15 cellular contexts compared by ENCODE assay signal in the genomic region with DNA sequence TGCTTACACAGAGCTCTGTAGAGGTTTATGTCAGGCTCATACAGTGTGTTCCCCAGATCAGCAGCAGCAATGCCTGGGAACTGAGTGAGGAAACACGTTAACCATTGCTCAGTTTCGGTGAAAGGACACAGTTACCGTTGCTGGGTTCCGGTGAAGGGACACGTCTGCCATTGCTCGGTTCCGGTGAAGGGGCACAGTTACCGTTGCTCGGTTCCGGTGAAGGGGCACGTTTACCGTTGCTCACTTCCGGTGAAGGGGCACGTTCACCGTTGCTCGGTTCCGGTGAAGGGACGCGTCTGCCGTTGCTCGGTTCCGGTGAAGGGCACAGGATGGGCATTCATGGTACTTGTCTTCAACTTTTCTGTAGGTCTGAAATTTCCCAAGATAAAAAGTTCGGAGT.
DNase-seq lines count a peak whose midpoint lies in the region; ATAC-seq and TF ChIP-seq lines count a peak whose summit lies in the region.
"Had no signal": no experiment of that assay in that cellular context is flagged by ENCODE, and none has a peak within 500 bp of the region (broad histone marks: within the 10 kb centered on the region; RNA-seq: fewer than 3 reads in every experiment).

No MANE protein-coding gene starts in this region.

- H3K4me1 Mint-ChIP-seq in T-helper 2 cell treated with Interferon-gamma antibody and Interleukin-4, amounts not matched to agents 5 μg/mL and 100 μg/mL, for 36 hours (ENCODE audit: low read depth), result no peaks in the 10 kb centered on the region
- H3K4me1 Mint-ChIP-seq: stimulated activated memory B cell treated with anti-CD40 and anti-IgM and Interleukin-4, amounts not matched to agents 10 μg/mL and 1 μg/mL and 100 μg/mL, for 72 hours had no signal

- intact Hi-C loops in transverse colon (cut with DNase I; ENCODE audit: low total_unique reads), result no loop called here

- peak; percentile 16 for DNase-seq in activated naive CD4-positive, alpha-beta T cell treated with anti-CD3 and anti-CD28 coated beads, Interleukin-2, amount 50 U/mL, for 16 hours
- DNase-seq in activated naive CD4-positive, alpha-beta T cell (lab: John Stamatoyannopoulos, UW), result no peak
- DNase-seq in T-helper 2 cell treated with Interferon-gamma antibody and Interleukin-4, amounts not matched to agents 5 μg/mL and 100 μg/mL, for 36 hours (ENCODE audit: low spot score), result no peak
- DNase-seq in foreskin keratinocyte, result no peak
- no peak for DNase-seq in transverse colon
- no peak for DNase-seq in ACHN
- DNase-seq: Karpas-422, NCI-H1105, NCI-H69, posterior cingulate gyrus, uterus had no signal

- no peaks in the 10 kb centered on the region for H3K9me3 ChIP-seq in transverse colon
- H3K9me3 ChIP-seq: uterus had no signal

- H3K27me3 ChIP-seq in foreskin keratinocyte, result no peaks in the 10 kb centered on the region
- H3K27me3 ChIP-seq in transverse colon, result no peaks in the 10 kb centered on the region
- H3K27me3 ChIP-seq: uterus had no signal

- no peaks in the 10 kb centered on the region for H3K9me3 Mint-ChIP-seq in T-helper 2 cell treated with Interferon-gamma antibody and Interleukin-4, amounts not matched to agents 5 μg/mL and 100 μg/mL, for 36 hours
- H3K9me3 Mint-ChIP-seq: stimulated activated memory B cell treated with anti-CD40 and anti-IgM and Interleukin-4, amounts not matched to agents 10 μg/mL and 1 μg/mL and 100 μg/mL, for 72 hours had no signal

- no peak for TF ChIP-seq EP300 in transverse colon (IDR thresholded peaks at IDR 0.05; ENCODE audit: low read depth)

- in situ Hi-C loops in transverse colon (cut with MboI; ENCODE audit: low pct_ligation_motif_present in 1 of 4, low pct_unique_long_range_greater_than_20kb in 1 of 4, low sequenced_read_pairs in 3 of 4) (no loop called here), ACHN (cut with HindIII; ENCODE audit: low pct_ligation_motif_present, low pct_unique_long_range_greater_than_20kb, low sequenced_read_pairs) (no loop called here)

- no peaks in the 10 kb centered on the region for H3K36me3 Mint-ChIP-seq in T-helper 2 cell treated with Interferon-gamma antibody and Interleukin-4, amounts not matched to agents 5 μg/mL and 100 μg/mL, for 36 hours (ENCODE audit: low read depth)
- H3K36me3 Mint-ChIP-seq: stimulated activated memory B cell treated with anti-CD40 and anti-IgM and Interleukin-4, amounts not matched to agents 10 μg/mL and 1 μg/mL and 100 μg/mL, for 72 hours had no signal

- TF ChIP-seq POLR2A in transverse colon (IDR thresholded peaks at IDR 0.05), result no peak

- no peak overlapping the region for H3K27ac Mint-ChIP-seq in T-helper 2 cell treated with Interferon-gamma antibody and Interleukin-4, amounts not matched to agents 5 μg/mL and 100 μg/mL, for 36 hours
- H3K27ac Mint-ChIP-seq: stimulated activated memory B cell treated with anti-CD40 and anti-IgM and Interleukin-4, amounts not matched to agents 10 μg/mL and 1 μg/mL and 100 μg/mL, for 72 hours had no signal

- TF ChIP-seq CTCF in foreskin keratinocyte (conservative IDR thresholded peaks at IDR 0.05) (no peak), transverse colon (IDR thresholded peaks at IDR 0.05) (no peak)

- H3K4me1 ChIP-seq in foreskin keratinocyte, result peaks cover 12% of the 10 kb centered on the region
- peaks cover 7 to 26% (median 11%) of the 10 kb centered on the region in 4 donors for H3K4me1 ChIP-seq in transverse colon

- H3K27me3 Mint-ChIP-seq in T-helper 2 cell treated with Interferon-gamma antibody and Interleukin-4, amounts not matched to agents 5 μg/mL and 100 μg/mL, for 36 hours (ENCODE audit: low read depth), result peaks cover 7% of the 10 kb centered on the region

- no peak overlapping the region for H3K4me3 ChIP-seq in transverse colon
- H3K4me3 ChIP-seq: uterus had no signal

- 86 to 100% methylated on average over 8 to 23 of the region's 23 CpGs for WGBS in transverse colon (ENCODE audit: low coverage in 1 of 2), 2 donors

- no peaks in the 10 kb centered on the region for H3K36me3 ChIP-seq in transverse colon
- H3K36me3 ChIP-seq: uterus had no signal

- peak overlapping the region; percentile 85 for H3K27ac ChIP-seq in foreskin keratinocyte
- peak overlapping the region; percentile 6 to 65 (median 52) for H3K27ac ChIP-seq in transverse colon
- H3K27ac ChIP-seq: uterus had no signal

- ATAC-seq in foreskin keratinocyte, result no peak
- ATAC-seq in HG02763 (IDR thresholded peaks at IDR 0.05; ENCODE audit: unreplicated experiment), result no peak
- ATAC-seq in HG03342 (IDR thresholded peaks at IDR 0.05; ENCODE audit: unreplicated experiment), result no peak
- ATAC-seq: left lobe of liver; stimulated activated memory B cell treated with anti-CD40 and anti-IgM and Interleukin-4, amounts not matched to agents 10 μg/mL and 1 μg/mL and 100 μg/mL, for 72 hours had no signal

- peak overlapping the region; percentile 15 for H3K4me3 Mint-ChIP-seq in T-helper 2 cell treated with Interferon-gamma antibody and Interleukin-4, amounts not matched to agents 5 μg/mL and 100 μg/mL, for 36 hours
- H3K4me3 Mint-ChIP-seq: stimulated activated memory B cell treated with anti-CD40 and anti-IgM and Interleukin-4, amounts not matched to agents 10 μg/mL and 1 μg/mL and 100 μg/mL, for 72 hours had no signal
